ENCODE assay signal across 1 cellular context in genomic region chr6:16146028-16146427, GRCh38.
TF ChIP-seq lines count a peak whose summit lies in the region.

No MANE protein-coding gene starts in this region.

TF ChIP-seq in K562, 482 proteins besides CTCF, POLR2A, EP300 and RAD21:
- TF ChIP-seq RBFOX2 (IDR thresholded peaks at IDR 0.05; ENCODE audit: low read depth, low read length) (peak; percentile 25; the same call in 1 of the 2 replicates), POLR2AphosphoS5 (IDR thresholded peaks at IDR 0.05; ENCODE audit: control insufficient read depth, insufficient read depth, low read depth, low read length) (peak; percentile 24; the same call in 1 of the 2 replicates), ZNF507 (tag; conservative IDR thresholded peaks at IDR 0.05) (no peak), POLR2AphosphoS2 (IDR thresholded peaks at IDR 0.05; ENCODE audit: low read length) (peak; percentile 78; the same call in 1 of the 2 replicates)
